Comparison of ENCODE assay signal across 1 cellular context in genomic region chr5:35861718-35862117, GRCh38.
TF ChIP-seq lines count a peak whose summit lies in the region.

No MANE protein-coding gene starts in this region.

TF ChIP-seq in GM12891, 5 proteins besides CTCF, POLR2A, EP300 and RAD21 (continued from another document):
- TF ChIP-seq POLR2AphosphoS5 (IDR thresholded peaks at IDR 0.05; ENCODE audit: low read depth, low read length) (no peak), SPI1 (IDR thresholded peaks at IDR 0.05; ENCODE audit: low read depth, low read length) (no peak), POU2F2 (IDR thresholded peaks at IDR 0.05; ENCODE audit: low read depth, low read length) (no peak)
